Comparison of ENCODE assay signal across 34 cellular contexts in the genomic region with DNA sequence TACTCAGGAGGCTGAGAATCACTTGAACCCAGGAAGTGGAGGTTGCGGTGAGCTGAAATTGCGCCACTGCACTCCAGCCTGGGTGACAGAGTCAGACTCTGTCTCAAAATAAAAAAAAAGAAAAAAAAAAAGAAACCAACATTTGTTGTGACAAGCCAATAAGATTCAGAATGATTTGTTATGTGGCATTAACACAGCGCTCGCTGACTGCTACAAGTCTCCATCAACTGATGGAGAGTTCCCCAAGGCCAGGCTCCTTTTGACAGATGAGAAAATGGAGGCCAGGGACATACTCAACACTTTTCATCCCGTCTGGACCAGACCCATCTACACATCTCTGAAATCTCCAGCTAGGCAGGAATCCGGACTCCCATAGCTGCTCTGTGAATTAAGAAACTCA.
"Had no signal": no experiment of that assay in that cellular context is flagged by ENCODE, and none has a peak within 500 bp of the region (broad histone marks: within the 10 kb centered on the region; RNA-seq: fewer than 3 reads in every experiment).

No MANE protein-coding gene starts in this region.

- H3K36me3 ChIP-seq: MG63 had no signal

- DNase-seq: Karpas-422, Kasumi-1, MG63, MM.1S, MV-4-11, NCI-H1048, NCI-H1092, NCI-H1092 treated with DMSO at 0.1 percent for 48 hours, NCI-H1105, NCI-H1105 treated with DMSO at 0.1 percent for 48 hours, NCI-H1417, NCI-H1436, NCI-H1436 treated with DMSO at 0.1 percent for 48 hours, NCI-H146, NCI-H1694, NCI-H1694 treated with DMSO at 0.1 percent for 48 hours, NCI-H187, NCI-H187 treated with DMSO at 0.1 percent for 48 hours, NCI-H1930, NCI-H2029, NCI-H2029 treated with DMSO at 0.1 percent for 48 hours, NCI-H2081, NCI-H2081 treated with DMSO at 0.1 percent for 48 hours, NCI-H2107, NCI-H2171, NCI-H2171 treated with DMSO at 0.1 percent for 48 hours, NCI-H2227 treated with DMSO at 0.1 percent for 48 hours, NCI-H226, NCI-H345, NCI-H446, NCI-H446 treated with DMSO at 0.1 percent for 48 hours, NCI-H510A, NCI-H510A treated with DMSO at 0.1 percent for 48 hours, NCI-H524 had no signal

- H3K9me3 ChIP-seq: MG63 had no signal

- H3K4me3 ChIP-seq: MG63 had no signal
